ENCODE assay signal across 22 cellular contexts in genomic region chr18:37368110-37368812, GRCh38.
A peak's percentile ranks its signal among the peaks of the same experiment; 100 is the strongest.
DNase-seq lines count a peak whose midpoint lies in the region; ATAC-seq and TF ChIP-seq lines count a peak whose summit lies in the region.
"Had no signal": no experiment of that assay in that cellular context is flagged by ENCODE, and none has a peak within 500 bp of the region (broad histone marks: within the 10 kb centered on the region; RNA-seq: fewer than 3 reads in every experiment).

No MANE protein-coding gene starts in this region.

- peak; percentile 22 for ATAC-seq in foreskin keratinocyte
- ATAC-seq in stimulated activated effector memory CD8-positive, alpha-beta T cell treated with anti-CD3 and anti-CD28 coated beads, Interleukin-12 subunit alpha, Interleukin-12 subunit beta, amount 100 ng/mL, for 72 hours, result peak; percentile 4
- ATAC-seq in GM18520 (IDR thresholded peaks at IDR 0.05; ENCODE audit: unreplicated experiment), result no peak
- no peak for ATAC-seq in HG03139 (IDR thresholded peaks at IDR 0.05; ENCODE audit: unreplicated experiment)
- ATAC-seq: GM12878, HCT116, Panc1 had no signal

- H3K4me1 Mint-ChIP-seq in activated naive CD4-positive, alpha-beta T cell treated with anti-CD3 and anti-CD28 coated beads, Interleukin-2, amount 10 ng/mL, durations not matched to agents 7 days and 5 days, result no peaks in the 10 kb centered on the region
- H3K4me1 Mint-ChIP-seq in stimulated activated effector memory CD8-positive, alpha-beta T cell treated with anti-CD3 and anti-CD28 coated beads, Interleukin-12 subunit alpha, Interleukin-12 subunit beta, amount 100 ng/mL, for 72 hours, result no peaks in the 10 kb centered on the region

- intact Hi-C loops in head of caudate nucleus (cut with DNase I), result no loop called here

- no peaks in the 10 kb centered on the region for H3K36me3 Mint-ChIP-seq in activated naive CD4-positive, alpha-beta T cell treated with anti-CD3 and anti-CD28 coated beads, Interleukin-2, amount 10 ng/mL, durations not matched to agents 7 days and 5 days
- H3K36me3 Mint-ChIP-seq in stimulated activated effector memory CD8-positive, alpha-beta T cell treated with anti-CD3 and anti-CD28 coated beads, Interleukin-12 subunit alpha, Interleukin-12 subunit beta, amount 100 ng/mL, for 72 hours, result no peaks in the 10 kb centered on the region

- no peaks in the 10 kb centered on the region for H3K4me1 ChIP-seq in foreskin keratinocyte
- H3K4me1 ChIP-seq: Caco-2 had no signal

- CTCF ChIA-PET in activated naive CD4-positive, alpha-beta T cell treated with anti-CD3 and anti-CD28 coated beads, Interleukin-2, amount 10 ng/mL, durations not matched to agents 7 days and 5 days (lab: Charles Lee), result no interaction called here

- peaks cover 36% of the 10 kb centered on the region for H3K27me3 ChIP-seq in foreskin keratinocyte

- H3K9me3 Mint-ChIP-seq in activated naive CD4-positive, alpha-beta T cell treated with anti-CD3 and anti-CD28 coated beads, Interleukin-2, amount 10 ng/mL, durations not matched to agents 7 days and 5 days, result no peaks in the 10 kb centered on the region
- no peaks in the 10 kb centered on the region for H3K9me3 Mint-ChIP-seq in stimulated activated effector memory CD8-positive, alpha-beta T cell treated with anti-CD3 and anti-CD28 coated beads, Interleukin-12 subunit alpha, Interleukin-12 subunit beta, amount 100 ng/mL, for 72 hours
- H3K9me3 Mint-ChIP-seq: CD4-positive, alpha-beta T cell had no signal

- peaks cover 26% of the 10 kb centered on the region for H3K27me3 Mint-ChIP-seq in activated naive CD4-positive, alpha-beta T cell treated with anti-CD3 and anti-CD28 coated beads, Interleukin-2, amount 10 ng/mL, durations not matched to agents 7 days and 5 days

- DNase-seq in activated naive CD4-positive, alpha-beta T cell treated with anti-CD3 and anti-CD28 coated beads, Interleukin-2, amount 10 ng/mL, durations not matched to agents 7 days and 5 days, result no peak
- no peak for DNase-seq in activated naive CD4-positive, alpha-beta T cell treated with Interleukin-2 at 50 U/mL for 16 hours
- peak; percentile 49 for DNase-seq in NCI-H526 treated with DMSO at 0.1 percent for 48 hours (lab: John Stamatoyannopoulos, UW)
- no peak for DNase-seq in foreskin keratinocyte
- no peak for DNase-seq in stimulated activated effector memory CD8-positive, alpha-beta T cell treated with anti-CD3 and anti-CD28 coated beads, Interleukin-12 subunit alpha, Interleukin-12 subunit beta, amount 100 ng/mL, for 72 hours (ENCODE audit: low spot score in 2 of 2)
- DNase-seq in head of caudate nucleus, result no peak
- DNase-seq: Caco-2; CD4-positive, alpha-beta T cell; DMS 273 treated with DMSO at 0.1 percent for 48 hours; DMS79 treated with DMSO at 0.1 percent for 48 hours; Kasumi-1; NCI-H1048; NCI-H1436; NCI-H187 treated with DMSO at 0.1 percent for 48 hours; NCI-H2227 treated with DMSO at 0.1 percent for 48 hours; NCI-H510A; NCI-H82 had no signal

- H3K27ac Mint-ChIP-seq in activated naive CD4-positive, alpha-beta T cell treated with anti-CD3 and anti-CD28 coated beads, Interleukin-2, amount 10 ng/mL, durations not matched to agents 7 days and 5 days, result peak overlapping the region; percentile 53
- H3K27ac Mint-ChIP-seq in stimulated activated effector memory CD8-positive, alpha-beta T cell treated with anti-CD3 and anti-CD28 coated beads, Interleukin-12 subunit alpha, Interleukin-12 subunit beta, amount 100 ng/mL, for 72 hours, result no peak overlapping the region
- H3K27ac Mint-ChIP-seq: CD4-positive, alpha-beta T cell had no signal

- H3K4me3 Mint-ChIP-seq in activated naive CD4-positive, alpha-beta T cell treated with anti-CD3 and anti-CD28 coated beads, Interleukin-2, amount 10 ng/mL, durations not matched to agents 7 days and 5 days, result no peak overlapping the region
- H3K4me3 Mint-ChIP-seq in stimulated activated effector memory CD8-positive, alpha-beta T cell treated with anti-CD3 and anti-CD28 coated beads, Interleukin-12 subunit alpha, Interleukin-12 subunit beta, amount 100 ng/mL, for 72 hours, result no peak overlapping the region
- H3K4me3 Mint-ChIP-seq: CD4-positive, alpha-beta T cell had no signal

- no peak for TF ChIP-seq CTCF in foreskin keratinocyte (conservative IDR thresholded peaks at IDR 0.05)

- H3K27ac ChIP-seq in foreskin keratinocyte, result no peak overlapping the region

Comparison
In these comparisons a context has a peak if more than half of its experiments do, and no peak if none do; other contexts are left out.
1. ATAC-seq: peak in foreskin keratinocyte (single experiment) and stimulated activated effector memory CD8-positive, alpha-beta T cell treated with anti-CD3 and anti-CD28 coated beads, Interleukin-12 subunit alpha, Interleukin-12 subunit beta, amount 100 ng/mL, for 72 hours (single experiment); none in GM18520 (single experiment) and HG03139 (single experiment).